In the genomic region with DNA sequence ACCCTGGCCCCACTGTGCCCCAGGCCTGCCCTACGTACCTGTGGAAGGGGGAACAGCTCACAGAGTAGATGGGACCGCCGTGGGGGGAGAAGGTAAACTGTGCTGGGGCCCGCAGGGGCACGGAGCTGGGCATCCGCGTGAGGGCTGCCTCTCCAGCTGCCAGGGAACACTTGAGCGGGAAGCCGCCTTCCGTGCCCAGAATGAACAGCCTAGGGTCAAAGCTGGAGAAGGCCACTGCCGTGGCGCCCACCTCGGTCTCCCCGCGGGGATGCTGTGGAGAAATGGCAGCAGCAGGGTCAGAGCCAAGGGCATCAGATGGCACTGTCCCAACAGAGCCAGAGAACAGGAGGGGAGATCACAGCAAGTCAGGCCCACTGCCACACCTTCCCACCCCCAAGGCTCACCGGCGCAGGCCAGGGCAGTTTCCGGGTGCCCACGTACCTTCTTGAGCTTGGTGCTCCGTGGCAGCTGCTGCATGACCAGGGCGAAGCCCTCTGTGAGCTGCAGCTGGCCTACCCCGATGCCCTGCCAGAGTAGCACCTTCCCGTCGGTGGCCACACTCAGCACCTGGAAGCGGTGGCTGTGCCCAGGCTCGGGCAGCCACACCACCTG, we compare ENCODE assay signal across 12 cellular contexts. TPM values are rescaled to one million over a fixed set of nuclear protein-coding genes. Genes with fewer than 3 reads are reported as not detected.
DNase-seq lines count a peak whose midpoint lies in the region; ATAC-seq and TF ChIP-seq lines count a peak whose summit lies in the region.
"Had no signal": no experiment of that assay in that cellular context is flagged by ENCODE, and none has a peak within 500 bp of the region (broad histone marks: within the 10 kb centered on the region; RNA-seq: fewer than 3 reads in every experiment).

No MANE protein-coding gene starts in this region.

- CTCF ChIA-PET in MCF 10A (lab: Yijun Ruan, JAX) = interaction anchor here (0.5 to 4.8 kb wide), 22 partner anchors 9 to 433 kb away, joined by 3 to 18 read pairs (median 4); a partner anchor contains a TSS
- CTCF ChIA-PET in activated CD4-positive, alpha-beta memory T cell treated with anti-CD3 and anti-CD28 coated beads, Interleukin-2, amount 10 ng/mL, durations not matched to agents 7 days and 5 days (lab: Charles Lee) = interaction anchor here (0.7 to 1.7 kb wide), 3 partner anchors 13 to 273 kb away, joined by 3 to 4 read pairs (median 3); a partner anchor contains a TSS

- H3K36me3 ChIP-seq in liver (ENCODE audit: control insufficient read depth in 4 of 4, insufficient read depth in 3 of 4, low read depth in 1 of 4, low read length in 3 of 4) = peaks cover 14 to 24% (median 20%) of the 10 kb centered on the region in 4 donors

- peak overlapping the region; percentile 16 to 72 (median 51) for H3K4me3 ChIP-seq in liver (ENCODE audit: low read depth in 1 of 3, low read length in 3 of 3)
- H3K4me3 ChIP-seq: SK-N-MC had no signal

- H3K4me1 Mint-ChIP-seq in HFFc6 (ENCODE audit: low read depth) = peaks cover 31% of the 10 kb centered on the region
- peaks cover 25% of the 10 kb centered on the region for H3K4me1 Mint-ChIP-seq in MCF 10A (ENCODE audit: insufficient read depth, unreplicated experiment)
- peaks cover 7% of the 10 kb centered on the region for H3K4me1 Mint-ChIP-seq in stimulated activated effector memory CD8-positive, alpha-beta T cell treated with anti-CD3 and anti-CD28 coated beads, Interleukin-12 subunit alpha, Interleukin-12 subunit beta, amount 100 ng/mL, for 72 hours
- H3K4me1 Mint-ChIP-seq in activated CD4-positive, alpha-beta memory T cell treated with anti-CD3 and anti-CD28 coated beads, Interleukin-2, amount 10 ng/mL, durations not matched to agents 7 days and 5 days = no peaks in the 10 kb centered on the region
- H3K4me1 Mint-ChIP-seq: activated naive CD8-positive, alpha-beta T cell treated with anti-CD3 and anti-CD28 coated beads, Interleukin-2, amount 50 U/mL, for 24 hours had no signal

- H3K4me1 ChIP-seq in liver (ENCODE audit: control insufficient read depth in 4 of 4, insufficient read depth in 4 of 4, low read length in 3 of 4) = peaks cover 8 to 26% (median 17%) of the 10 kb centered on the region in 4 donors

- BruUV-seq in MCF 10A (replicated peaks; lab: Mats Ljungman, UMichigan) = no TSS peak

- H3K9me3 ChIP-seq in liver (ENCODE audit: control insufficient read depth in 4 of 4, low read length in 3 of 4) = no peaks in the 10 kb centered on the region

- DNase-seq in HFFc6 (no peak), MCF 10A (ENCODE audit: unreplicated experiment) (no peak)
- DNase-seq in stimulated activated effector memory CD8-positive, alpha-beta T cell treated with anti-CD3 and anti-CD28 coated beads, Interleukin-12 subunit alpha, Interleukin-12 subunit beta, amount 100 ng/mL, for 72 hours (ENCODE audit: low spot score in 2 of 2) = no peak
- no peak for DNase-seq in activated CD4-positive, alpha-beta memory T cell treated with anti-CD3 and anti-CD28 coated beads, Interleukin-2, amount 10 ng/mL, durations not matched to agents 7 days and 5 days
- DNase-seq: activated CD8-positive, alpha-beta T cell treated with anti-CD3 and anti-CD28 coated beads, Interleukin-2, amount 10 ng/mL, durations not matched to agents 7 days and 5 days; activated naive CD8-positive, alpha-beta T cell treated with anti-CD3 and anti-CD28 coated beads, Interleukin-2, amount 50 U/mL, for 24 hours had no signal

- POLR2A ChIA-PET in MCF 10A (lab: Yijun Ruan, JAX) = interaction anchor here (0.6 to 4.4 kb wide), 18 partner anchors 9 to 272 kb away, joined by 3 to 64 read pairs (median 8); a partner anchor contains a TSS
- POLR2A ChIA-PET in activated CD4-positive, alpha-beta memory T cell treated with anti-CD3 and anti-CD28 coated beads, Interleukin-2, amount 10 ng/mL, durations not matched to agents 7 days and 5 days (lab: Charles Lee) = no interaction called here

- H3K4me3 Mint-ChIP-seq in HFFc6 = no peak overlapping the region; the same call in 1 of the 2 replicates
- peak overlapping the region; percentile 69 for H3K4me3 Mint-ChIP-seq in MCF 10A (ENCODE audit: unreplicated experiment)
- no peak overlapping the region for H3K4me3 Mint-ChIP-seq in stimulated activated effector memory CD8-positive, alpha-beta T cell treated with anti-CD3 and anti-CD28 coated beads, Interleukin-12 subunit alpha, Interleukin-12 subunit beta, amount 100 ng/mL, for 72 hours
- H3K4me3 Mint-ChIP-seq in activated CD4-positive, alpha-beta memory T cell treated with anti-CD3 and anti-CD28 coated beads, Interleukin-2, amount 10 ng/mL, durations not matched to agents 7 days and 5 days = no peak overlapping the region
- H3K4me3 Mint-ChIP-seq: activated CD8-positive, alpha-beta T cell treated with anti-CD3 and anti-CD28 coated beads, Interleukin-2, amount 10 ng/mL, durations not matched to agents 7 days and 5 days; activated naive CD8-positive, alpha-beta T cell treated with anti-CD3 and anti-CD28 coated beads, Interleukin-2, amount 50 U/mL, for 24 hours had no signal

- 62% methylated on average over 26 of the region's 26 CpGs for WGBS in liver

- no peak for TF ChIP-seq CTCF in HFFc6 (IDR thresholded peaks at IDR 0.05)
- TF ChIP-seq CTCF in MCF 10A (IDR thresholded peaks at IDR 0.05; ENCODE audit: unreplicated experiment) = no peak
- no peak for TF ChIP-seq CTCF in liver (IDR thresholded peaks at IDR 0.05; ENCODE audit: low read depth, low read length, missing input control)

- H3K27me3 Mint-ChIP-seq in HFFc6 (ENCODE audit: insufficient read depth) (peaks cover 27% of the 10 kb centered on the region), MCF 10A (ENCODE audit: insufficient read depth, unreplicated experiment) (no peaks in the 10 kb centered on the region)
- no peaks in the 10 kb centered on the region for H3K27me3 Mint-ChIP-seq in activated CD4-positive, alpha-beta memory T cell treated with anti-CD3 and anti-CD28 coated beads, Interleukin-2, amount 10 ng/mL, durations not matched to agents 7 days and 5 days
- H3K27me3 Mint-ChIP-seq: activated naive CD8-positive, alpha-beta T cell treated with anti-CD3 and anti-CD28 coated beads, Interleukin-2, amount 50 U/mL, for 24 hours had no signal

- H3K36me3 Mint-ChIP-seq in HFFc6 (ENCODE audit: low read depth) (peaks cover 21% of the 10 kb centered on the region), MCF 10A (ENCODE audit: insufficient read depth, unreplicated experiment) (peaks cover 76% of the 10 kb centered on the region)
- peaks cover 56% of the 10 kb centered on the region for H3K36me3 Mint-ChIP-seq in stimulated activated effector memory CD8-positive, alpha-beta T cell treated with anti-CD3 and anti-CD28 coated beads, Interleukin-12 subunit alpha, Interleukin-12 subunit beta, amount 100 ng/mL, for 72 hours
- peaks cover 42% of the 10 kb centered on the region for H3K36me3 Mint-ChIP-seq in activated CD4-positive, alpha-beta memory T cell treated with anti-CD3 and anti-CD28 coated beads, Interleukin-2, amount 10 ng/mL, durations not matched to agents 7 days and 5 days (ENCODE audit: low read depth)

- TF ChIP-seq RAD21 in liver (IDR thresholded peaks at IDR 0.05) = no peak

- no peaks in the 10 kb centered on the region for H3K27me3 ChIP-seq in liver (ENCODE audit: control insufficient read depth in 4 of 4, insufficient read depth in 4 of 4, low read length in 3 of 4)

- H3K27ac ChIP-seq in liver (ENCODE audit: low read depth in 1 of 2, low read length in 2 of 2) = peak overlapping the region in 1 of 2 donors; percentile 80
- H3K27ac ChIP-seq: C4-2B, SK-N-MC had no signal

- peak overlapping the region; percentile 94 for H3K27ac Mint-ChIP-seq in HFFc6
- H3K27ac Mint-ChIP-seq in MCF 10A (ENCODE audit: low read depth, unreplicated experiment) = peak overlapping the region; percentile 94
- H3K27ac Mint-ChIP-seq in stimulated activated effector memory CD8-positive, alpha-beta T cell treated with anti-CD3 and anti-CD28 coated beads, Interleukin-12 subunit alpha, Interleukin-12 subunit beta, amount 100 ng/mL, for 72 hours = peak overlapping the region; percentile 71
- H3K27ac Mint-ChIP-seq in activated CD4-positive, alpha-beta memory T cell treated with anti-CD3 and anti-CD28 coated beads, Interleukin-2, amount 10 ng/mL, durations not matched to agents 7 days and 5 days = no peak overlapping the region
- H3K27ac Mint-ChIP-seq: activated CD8-positive, alpha-beta T cell treated with anti-CD3 and anti-CD28 coated beads, Interleukin-2, amount 10 ng/mL, durations not matched to agents 7 days and 5 days; activated naive CD8-positive, alpha-beta T cell treated with anti-CD3 and anti-CD28 coated beads, Interleukin-2, amount 50 U/mL, for 24 hours had no signal

- ATAC-seq in stimulated activated effector memory CD8-positive, alpha-beta T cell treated with anti-CD3 and anti-CD28 coated beads, Interleukin-12 subunit alpha, Interleukin-12 subunit beta, amount 100 ng/mL, for 72 hours = no peak
- ATAC-seq in activated CD4-positive, CD25-positive, alpha-beta regulatory T cell treated with anti-CD3 and anti-CD28 coated beads, Interleukin-2, amount 50 U/mL, for 24 hours = no peak
- ATAC-seq in GM19452 (IDR thresholded peaks at IDR 0.05; ENCODE audit: unreplicated experiment) (no peak), GM18873 (IDR thresholded peaks at IDR 0.05; ENCODE audit: low FRiP score, unreplicated experiment) (no peak)

- no peak overlapping the region for H3K9ac ChIP-seq in liver (ENCODE audit: low read depth in 1 of 2, low read length in 2 of 2)

- intact Hi-C loops in MCF 10A (cut with micrococcal nuclease) = loop anchor here (1.0 to 10.0 kb wide), 5 partner anchors 48 to 196 kb away; a partner anchor contains a TSS

- no peaks in the 10 kb centered on the region for H3K9me3 Mint-ChIP-seq in HFFc6
- H3K9me3 Mint-ChIP-seq in MCF 10A (ENCODE audit: unreplicated experiment) = no peaks in the 10 kb centered on the region
- no peaks in the 10 kb centered on the region for H3K9me3 Mint-ChIP-seq in stimulated activated effector memory CD8-positive, alpha-beta T cell treated with anti-CD3 and anti-CD28 coated beads, Interleukin-12 subunit alpha, Interleukin-12 subunit beta, amount 100 ng/mL, for 72 hours
- no peaks in the 10 kb centered on the region for H3K9me3 Mint-ChIP-seq in activated CD4-positive, alpha-beta memory T cell treated with anti-CD3 and anti-CD28 coated beads, Interleukin-2, amount 10 ng/mL, durations not matched to agents 7 days and 5 days
- H3K9me3 Mint-ChIP-seq: activated naive CD8-positive, alpha-beta T cell treated with anti-CD3 and anti-CD28 coated beads, Interleukin-2, amount 50 U/mL, for 24 hours had no signal

RNA-seq across cellular contexts. Expression of a gene that starts 21.9 kb away (rescaled TPM):
- total RNA-seq in HFFc6 (2021; fragmentation: NEBNext Ultra II Directional; extraction: Animal tissue kit (Norgen Biotek cat#: 25700)) = 10 to 100 TPM; 34.5 to 51.7 (median 49.9) TPM
- total RNA-seq in MCF 10A (2022) = 31.7 and 43.7 TPM in 2 replicates
- 10 to 100 TPM; 10.9 to 58.0 TPM for total RNA-seq in liver
- polyA plus RNA-seq in liver = 10 to 100 TPM; 18.5 to 20.7 TPM
- total RNA-seq in activated CD4-positive, alpha-beta memory T cell treated with anti-CD3 and anti-CD28 coated beads, Interleukin-2, amount 10 ng/mL, durations not matched to agents 7 days and 5 days = 10 to 100 TPM; 51.5 to 53.5 TPM

RNA-seq across cellular contexts. Expression of a gene that starts 54.3 kb away (rescaled TPM):
- 100 to 1,000 TPM; 297 to 358 (median 343) TPM for total RNA-seq in HFFc6 (2021; fragmentation: NEBNext Ultra II Directional; extraction: Animal tissue kit (Norgen Biotek cat#: 25700))
- total RNA-seq in MCF 10A (2022) = 512 and 563 TPM in 2 replicates
- total RNA-seq in liver = 10 to 100 TPM; 79.9 to 95.6 TPM
- polyA plus RNA-seq in liver = 10 to 100 TPM; 58.2 to 58.8 TPM
- 100 to 1,000 TPM; 355 to 379 TPM for total RNA-seq in activated CD4-positive, alpha-beta memory T cell treated with anti-CD3 and anti-CD28 coated beads, Interleukin-2, amount 10 ng/mL, durations not matched to agents 7 days and 5 days
